ENCODE assay signal across 8 cellular contexts in genomic region chr1:93446837-93447451, GRCh38. TPM values are rescaled to one million over a fixed set of nuclear protein-coding genes. Genes with fewer than 3 reads are reported as not detected.
A peak's percentile ranks its signal among the peaks of the same experiment; 100 is the strongest.
DNase-seq lines count a peak whose midpoint lies in the region; ATAC-seq and TF ChIP-seq lines count a peak whose summit lies in the region.

No MANE protein-coding gene starts in this region.

- H3K9me3 Mint-ChIP-seq in activated CD8-positive, alpha-beta memory T cell treated with anti-CD3 and anti-CD28 coated beads, Interleukin-2, amount 10 ng/mL, durations not matched to agents 7 days and 5 days (ENCODE audit: low read depth): no peaks in the 10 kb centered on the region
- H3K9me3 Mint-ChIP-seq in stimulated activated memory B cell treated with anti-CD40 and anti-IgM and Interleukin-4, amounts not matched to agents 10 μg/mL and 1 μg/mL and 100 μg/mL, for 72 hours: no peaks in the 10 kb centered on the region

- peak in 2 of 3 donors; percentile 81 to 82 for TF ChIP-seq POLR2A in body of pancreas (IDR thresholded peaks at IDR 0.05)

- peak overlapping the region; percentile 79 to 98 (median 96) for H3K27ac ChIP-seq in body of pancreas

- peak overlapping the region; percentile 94 to 95 for H3K4me3 ChIP-seq in body of pancreas
- H3K4me3 ChIP-seq in kidney epithelial cell (ENCODE audit: low read depth, low read length): peak overlapping the region; percentile 83

- H3K4me3 Mint-ChIP-seq in activated CD8-positive, alpha-beta memory T cell treated with anti-CD3 and anti-CD28 coated beads, Interleukin-2, amount 10 ng/mL, durations not matched to agents 7 days and 5 days: peak overlapping the region; percentile 67
- peak overlapping the region; percentile 96 for H3K4me3 Mint-ChIP-seq in stimulated activated memory B cell treated with anti-CD40 and anti-IgM and Interleukin-4, amounts not matched to agents 10 μg/mL and 1 μg/mL and 100 μg/mL, for 72 hours

- H3K27me3 Mint-ChIP-seq in activated CD8-positive, alpha-beta memory T cell treated with anti-CD3 and anti-CD28 coated beads, Interleukin-2, amount 10 ng/mL, durations not matched to agents 7 days and 5 days: peaks cover 64% of the 10 kb centered on the region
- peaks cover 8% of the 10 kb centered on the region for H3K27me3 Mint-ChIP-seq in stimulated activated memory B cell treated with anti-CD40 and anti-IgM and Interleukin-4, amounts not matched to agents 10 μg/mL and 1 μg/mL and 100 μg/mL, for 72 hours

- H3K4me1 Mint-ChIP-seq in activated CD8-positive, alpha-beta memory T cell treated with anti-CD3 and anti-CD28 coated beads, Interleukin-2, amount 10 ng/mL, durations not matched to agents 7 days and 5 days: peaks cover 16% of the 10 kb centered on the region
- peaks cover 24% of the 10 kb centered on the region for H3K4me1 Mint-ChIP-seq in stimulated activated memory B cell treated with anti-CD40 and anti-IgM and Interleukin-4, amounts not matched to agents 10 μg/mL and 1 μg/mL and 100 μg/mL, for 72 hours

- H3K9me3 ChIP-seq in body of pancreas: no peaks in the 10 kb centered on the region

- H3K36me3 ChIP-seq in body of pancreas (replicated peaks in 1 of 2; ENCODE audit: insufficient read depth in 1 of 2, low read depth in 2 of 2) (no peaks in the 10 kb centered on the region), kidney epithelial cell (ENCODE audit: control insufficient read depth, insufficient read depth, low read length) (no peaks in the 10 kb centered on the region)

- intact Hi-C loops in body of pancreas (cut with DNase I): no loop called here

- no peak overlapping the region for H3K27ac Mint-ChIP-seq in activated CD8-positive, alpha-beta memory T cell treated with anti-CD3 and anti-CD28 coated beads, Interleukin-2, amount 10 ng/mL, durations not matched to agents 7 days and 5 days
- peak overlapping the region; percentile 80 for H3K27ac Mint-ChIP-seq in stimulated activated memory B cell treated with anti-CD40 and anti-IgM and Interleukin-4, amounts not matched to agents 10 μg/mL and 1 μg/mL and 100 μg/mL, for 72 hours

- no peaks in the 10 kb centered on the region for H3K36me3 Mint-ChIP-seq in activated CD8-positive, alpha-beta memory T cell treated with anti-CD3 and anti-CD28 coated beads, Interleukin-2, amount 10 ng/mL, durations not matched to agents 7 days and 5 days
- no peaks in the 10 kb centered on the region for H3K36me3 Mint-ChIP-seq in stimulated activated memory B cell treated with anti-CD40 and anti-IgM and Interleukin-4, amounts not matched to agents 10 μg/mL and 1 μg/mL and 100 μg/mL, for 72 hours

- CTCF ChIA-PET in activated CD8-positive, alpha-beta memory T cell treated with anti-CD3 and anti-CD28 coated beads, Interleukin-2, amount 10 ng/mL, durations not matched to agents 7 days and 5 days (lab: Charles Lee): interaction anchor here (0.6 to 2.1 kb wide), 4 partner anchors 10 to 366 kb away, joined by 3 to 8 read pairs (median 4); no protein-coding TSS in a partner anchor

- H3K27me3 ChIP-seq in body of pancreas (no peaks in the 10 kb centered on the region), kidney epithelial cell (ENCODE audit: control insufficient read depth, insufficient read depth, low read length) (no peaks in the 10 kb centered on the region)

- DNase-seq in activated CD8-positive, alpha-beta memory T cell treated with anti-CD3 and anti-CD28 coated beads, Interleukin-2, amount 10 ng/mL, durations not matched to agents 7 days and 5 days: no peak
- no peak for DNase-seq in activated CD8-positive, alpha-beta memory T cell treated with anti-CD3 and anti-CD28 coated beads for 24 hours
- DNase-seq in NCI-H345 treated with DMSO at 0.1 percent for 48 hours (lab: John Stamatoyannopoulos, UW; ENCODE audit: unreplicated experiment): peak; percentile 82
- peak; percentile 73 to 88 (median 82) for DNase-seq in body of pancreas
- no peak for DNase-seq in kidney epithelial cell (ENCODE audit: low read depth)

- TF ChIP-seq CTCF in body of pancreas (IDR thresholded peaks at IDR 0.05): peak in 1 of 7 experiments; percentile 4
- no peak for TF ChIP-seq CTCF in kidney epithelial cell (IDR thresholded peaks at IDR 0.05; ENCODE audit: insufficient read depth, low read length, poor library complexity, severe bottlenecking)

- no peak for ATAC-seq in activated CD8-positive, alpha-beta memory T cell treated with anti-CD3 and anti-CD28 coated beads, Interleukin-2, amount 10 ng/mL, durations not matched to agents 7 days and 5 days
- ATAC-seq in body of pancreas (peak; percentile 75), HG03521 (IDR thresholded peaks at IDR 0.05; ENCODE audit: unreplicated experiment) (no peak), HG02610 (IDR thresholded peaks at IDR 0.05; ENCODE audit: unreplicated experiment) (no peak)
- ATAC-seq in stimulated activated memory B cell treated with anti-CD40 and anti-IgM and Interleukin-4, amounts not matched to agents 10 μg/mL and 1 μg/mL and 100 μg/mL, for 72 hours: no peak

- WGBS in body of pancreas, 2 donors: 9 to 10% methylated on average over 16 of the region's 16 CpGs

- H3K4me1 ChIP-seq in body of pancreas: peaks cover 28% of the 10 kb centered on the region

RNA-seq across cellular contexts. Expression of gene FNBP1L, which starts 1.0 kb away (rescaled TPM):
- total RNA-seq in activated CD8-positive, alpha-beta memory T cell treated with anti-CD3 and anti-CD28 coated beads, Interleukin-2, amount 10 ng/mL, durations not matched to agents 7 days and 5 days: under 1 TPM; 0.12 to 0.42 TPM
- total RNA-seq in body of pancreas (10 to 100 TPM; 23.1 to 32.9 TPM), kidney epithelial cell (68.9 and 78.6 TPM in 2 replicates)

Comparison
In these comparisons a context has a peak if more than half of its experiments do, and no peak if none do; other contexts are left out.
1. DNase-seq: peak in NCI-H345 treated with DMSO at 0.1 percent for 48 hours (single experiment) and body of pancreas (4 of 4); none in activated CD8-positive, alpha-beta memory T cell treated with anti-CD3 and anti-CD28 coated beads, Interleukin-2, amount 10 ng/mL, durations not matched to agents 7 days and 5 days (single experiment), activated CD8-positive, alpha-beta memory T cell treated with anti-CD3 and anti-CD28 coated beads for 24 hours (single experiment) and kidney epithelial cell (single experiment).
2. RNA of gene FNBP1L, which starts 1.0 kb away (total RNA-seq): 68.9 to 78.6 TPM in kidney epithelial cell and 23.1 to 32.9 TPM in body of pancreas; 0.12 to 0.42 TPM in activated CD8-positive, alpha-beta memory T cell treated with anti-CD3 and anti-CD28 coated beads, Interleukin-2, amount 10 ng/mL, durations not matched to agents 7 days and 5 days; every median in the first group is over 10 times any median in the second.